In genomic region chr2:218407717-218408116, GRCh38 we compare ENCODE assay signal across 1 cellular context.
TF ChIP-seq lines count a peak whose summit lies in the region.

No MANE protein-coding gene starts in this region.

TF ChIP-seq in HepG2, 621 proteins besides CTCF, POLR2A, EP300 and RAD21:
- TF ChIP-seq POLR2AphosphoS2 (IDR thresholded peaks at IDR 0.05; ENCODE audit: low read depth, low read length) (peak; percentile 56; the same call in 1 of the 2 replicates), ZNF552 (CRISPR knock-in tag; IDR thresholded peaks at IDR 0.05; ENCODE audit: borderline replicate concordance) (0 out of 2 replicates have a peak, but pooled peaks have one; percentile 7), HNRNPK (IDR thresholded peaks at IDR 0.05; ENCODE audit: low read depth, low read length, poor library complexity, severe bottlenecking) (no peak), HOXA3 (CRISPR knock-in tag; IDR thresholded peaks at IDR 0.05) (0 out of 2 replicates have a peak, but pooled peaks have one; percentile 6), KDM2A (CRISPR knock-in tag; IDR thresholded peaks at IDR 0.05; ENCODE audit: borderline replicate concordance, low read depth) (no peak)
TF ChIP-seq in HepG2: peak in this region for 3.
